16 cellular contexts compared by ENCODE assay signal in the genomic region with DNA sequence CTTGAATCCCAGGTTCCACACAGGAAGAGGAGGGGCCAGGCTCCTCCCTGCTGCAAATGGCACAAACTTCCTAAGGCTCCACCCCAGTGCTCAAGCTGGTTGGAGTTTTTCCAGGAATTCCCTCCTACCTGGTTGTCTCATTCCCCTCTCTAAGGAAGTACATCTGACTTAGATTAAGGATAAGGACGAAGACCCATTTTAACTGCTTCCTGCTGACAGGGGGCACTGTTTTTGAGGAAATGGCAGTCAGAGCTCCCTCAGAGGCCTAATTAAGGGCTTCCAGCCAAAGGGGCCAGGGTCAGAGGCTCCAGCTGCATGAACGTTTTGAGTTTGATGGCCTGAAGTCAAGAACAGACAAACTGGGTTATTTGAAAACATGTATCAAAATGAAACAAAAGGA.
DNase-seq lines count a peak whose midpoint lies in the region; ATAC-seq and TF ChIP-seq lines count a peak whose summit lies in the region.
"Had no signal": no experiment of that assay in that cellular context is flagged by ENCODE, and none has a peak within 500 bp of the region (broad histone marks: within the 10 kb centered on the region; RNA-seq: fewer than 3 reads in every experiment).

No MANE protein-coding gene starts in this region.

- H3K27ac ChIP-seq in OCI-LY1 (ENCODE audit: low read depth, low read length, poor library complexity, severe bottlenecking) (no peak overlapping the region), neural progenitor cell (no peak overlapping the region)
- H3K27ac ChIP-seq: KMS-11, neutrophil had no signal

- peak; percentile 40; the same call in 1 of the 2 replicates for TF ChIP-seq CTCF in OCI-LY1 (IDR thresholded peaks at IDR 0.05; ENCODE audit: low read length)
- TF ChIP-seq CTCF in neural progenitor cell (IDR thresholded peaks at IDR 0.05): peak; percentile 56

- H2AFZ ChIP-seq in OCI-LY1 (ENCODE audit: low read length) (no peak overlapping the region), neural progenitor cell (replicated peaks) (peak overlapping the region; percentile 74)

- H3K9ac ChIP-seq in OCI-LY1 (ENCODE audit: low read length) (no peak overlapping the region), neural progenitor cell (no peak overlapping the region)
- H3K9ac ChIP-seq: KMS-11 had no signal

- no peaks in the 10 kb centered on the region for H3K36me3 Mint-ChIP-seq in neural progenitor cell
- H3K36me3 Mint-ChIP-seq: stimulated activated effector memory CD8-positive, alpha-beta T cell treated with anti-CD3 and anti-CD28 coated beads, Interleukin-12 subunit alpha, Interleukin-12 subunit beta, amount 100 ng/mL, for 72 hours had no signal

- H3K4me3 ChIP-seq in OCI-LY1 (ENCODE audit: low read depth, low read length, poor library complexity, severe bottlenecking) (no peak overlapping the region), neural progenitor cell (no peak overlapping the region)

- no peaks in the 10 kb centered on the region for H3K9me2 ChIP-seq in OCI-LY1 (ENCODE audit: low read depth, low read length)

- H3F3A ChIP-seq in OCI-LY1 (ENCODE audit: insufficient read depth, low read length) (no peaks in the 10 kb centered on the region), neural progenitor cell (ENCODE audit: low read depth) (no peaks in the 10 kb centered on the region)

- H3K4me2 ChIP-seq in OCI-LY1 (ENCODE audit: low read length) (no peak overlapping the region), neural progenitor cell (no peak overlapping the region)
- H3K4me2 ChIP-seq: KMS-11 had no signal

- H3K4me3 Mint-ChIP-seq in neural progenitor cell: no peak overlapping the region
- H3K4me3 Mint-ChIP-seq: activated CD4-positive, alpha-beta T cell treated with anti-CD3 and anti-CD28 coated beads, Interleukin-2, amount 10 ng/mL, durations not matched to agents 24 days and 14 days; central memory CD8-positive, alpha-beta T cell; stimulated activated effector memory CD8-positive, alpha-beta T cell treated with anti-CD3 and anti-CD28 coated beads, Interleukin-12 subunit alpha, Interleukin-12 subunit beta, amount 100 ng/mL, for 72 hours had no signal

- DNase-seq in H4 (ENCODE audit: low spot score): peak; percentile 65
- peak; percentile 49 for DNase-seq in ecto neural progenitor cell (ENCODE audit: low spot score)
- DNase-seq in neural progenitor cell (ENCODE audit: low spot score): peak; percentile 54
- no peak for DNase-seq in COR-L47 (lab: John Stamatoyannopoulos, UW)
- no peak for DNase-seq in NCI-H128 (lab: John Stamatoyannopoulos, UW; ENCODE audit: unreplicated experiment)
- no peak for DNase-seq in activated CD4-positive, alpha-beta T cell treated with anti-CD3 and anti-CD28 coated beads for 48 hours
- DNase-seq: activated CD4-positive, alpha-beta T cell treated with anti-CD3 and anti-CD28 coated beads, Interleukin-2, amount 10 ng/mL, durations not matched to agents 24 days and 14 days; activated effector memory CD4-positive, alpha-beta T cell treated with Interleukin-2 at 50 U/mL for 16 hours; SIG-M5 had no signal

- no peaks in the 10 kb centered on the region for H3K27me3 Mint-ChIP-seq in neural progenitor cell (ENCODE audit: insufficient read depth, low read depth)
- H3K27me3 Mint-ChIP-seq: activated CD4-positive, alpha-beta T cell treated with anti-CD3 and anti-CD28 coated beads, Interleukin-2, amount 10 ng/mL, durations not matched to agents 24 days and 14 days; central memory CD8-positive, alpha-beta T cell had no signal

- H3K9me3 Mint-ChIP-seq in neural progenitor cell: peaks cover 3% of the 10 kb centered on the region
- H3K9me3 Mint-ChIP-seq: activated CD4-positive, alpha-beta T cell treated with anti-CD3 and anti-CD28 coated beads, Interleukin-2, amount 10 ng/mL, durations not matched to agents 24 days and 14 days; central memory CD8-positive, alpha-beta T cell; stimulated activated effector memory CD8-positive, alpha-beta T cell treated with anti-CD3 and anti-CD28 coated beads, Interleukin-12 subunit alpha, Interleukin-12 subunit beta, amount 100 ng/mL, for 72 hours had no signal

- no peaks in the 10 kb centered on the region for H3K4me1 ChIP-seq in OCI-LY1 (ENCODE audit: insufficient read depth, low read length, severe bottlenecking)
- no peaks in the 10 kb centered on the region for H3K4me1 ChIP-seq in neural progenitor cell

- H3K27me3 ChIP-seq in OCI-LY1 (ENCODE audit: insufficient read depth, low read length): no peaks in the 10 kb centered on the region
- no peaks in the 10 kb centered on the region for H3K27me3 ChIP-seq in neural progenitor cell
- H3K27me3 ChIP-seq: neutrophil had no signal

- no peak for ATAC-seq in GM18861 (IDR thresholded peaks at IDR 0.05; ENCODE audit: unreplicated experiment)
- ATAC-seq: left lobe of liver; stimulated activated effector memory CD8-positive, alpha-beta T cell treated with anti-CD3 and anti-CD28 coated beads, Interleukin-12 subunit alpha, Interleukin-12 subunit beta, amount 100 ng/mL, for 72 hours had no signal

- H3K9me3 ChIP-seq in OCI-LY1 (ENCODE audit: low read length) (no peaks in the 10 kb centered on the region), neural progenitor cell (ENCODE audit: low read depth) (no peaks in the 10 kb centered on the region)
- H3K9me3 ChIP-seq: neutrophil had no signal

- no peaks in the 10 kb centered on the region for H4K20me1 ChIP-seq in OCI-LY1 (ENCODE audit: insufficient read depth, low read length)
- H4K20me1 ChIP-seq in neural progenitor cell (ENCODE audit: low read depth): no peaks in the 10 kb centered on the region

- no peak overlapping the region for H3K27ac Mint-ChIP-seq in neural progenitor cell
- H3K27ac Mint-ChIP-seq: activated CD4-positive, alpha-beta T cell treated with anti-CD3 and anti-CD28 coated beads, Interleukin-2, amount 10 ng/mL, durations not matched to agents 24 days and 14 days; stimulated activated effector memory CD8-positive, alpha-beta T cell treated with anti-CD3 and anti-CD28 coated beads, Interleukin-12 subunit alpha, Interleukin-12 subunit beta, amount 100 ng/mL, for 72 hours had no signal

- no peaks in the 10 kb centered on the region for H3K36me3 ChIP-seq in OCI-LY1 (ENCODE audit: insufficient read depth, low read length)
- H3K36me3 ChIP-seq in neural progenitor cell: no peaks in the 10 kb centered on the region
- H3K36me3 ChIP-seq: neutrophil had no signal

- no peaks in the 10 kb centered on the region for H3K79me2 ChIP-seq in OCI-LY1 (ENCODE audit: insufficient read depth, low read length)
- H3K79me2 ChIP-seq in neural progenitor cell (ENCODE audit: low read depth): no peaks in the 10 kb centered on the region

- no peaks in the 10 kb centered on the region for H3K4me1 Mint-ChIP-seq in neural progenitor cell
- H3K4me1 Mint-ChIP-seq: activated CD4-positive, alpha-beta T cell treated with anti-CD3 and anti-CD28 coated beads, Interleukin-2, amount 10 ng/mL, durations not matched to agents 24 days and 14 days; central memory CD8-positive, alpha-beta T cell; stimulated activated effector memory CD8-positive, alpha-beta T cell treated with anti-CD3 and anti-CD28 coated beads, Interleukin-12 subunit alpha, Interleukin-12 subunit beta, amount 100 ng/mL, for 72 hours had no signal

Comparison
In these comparisons a context has a peak if more than half of its experiments do, and no peak if none do; other contexts are left out.
1. DNase-seq: peak in H4 (single experiment), ecto neural progenitor cell (single experiment) and neural progenitor cell (single experiment); none in COR-L47 (single experiment), NCI-H128 (single experiment) and activated CD4-positive, alpha-beta T cell treated with anti-CD3 and anti-CD28 coated beads for 48 hours (single experiment).